Comparison of ENCODE assay signal across 8 cellular contexts in the genomic region with DNA sequence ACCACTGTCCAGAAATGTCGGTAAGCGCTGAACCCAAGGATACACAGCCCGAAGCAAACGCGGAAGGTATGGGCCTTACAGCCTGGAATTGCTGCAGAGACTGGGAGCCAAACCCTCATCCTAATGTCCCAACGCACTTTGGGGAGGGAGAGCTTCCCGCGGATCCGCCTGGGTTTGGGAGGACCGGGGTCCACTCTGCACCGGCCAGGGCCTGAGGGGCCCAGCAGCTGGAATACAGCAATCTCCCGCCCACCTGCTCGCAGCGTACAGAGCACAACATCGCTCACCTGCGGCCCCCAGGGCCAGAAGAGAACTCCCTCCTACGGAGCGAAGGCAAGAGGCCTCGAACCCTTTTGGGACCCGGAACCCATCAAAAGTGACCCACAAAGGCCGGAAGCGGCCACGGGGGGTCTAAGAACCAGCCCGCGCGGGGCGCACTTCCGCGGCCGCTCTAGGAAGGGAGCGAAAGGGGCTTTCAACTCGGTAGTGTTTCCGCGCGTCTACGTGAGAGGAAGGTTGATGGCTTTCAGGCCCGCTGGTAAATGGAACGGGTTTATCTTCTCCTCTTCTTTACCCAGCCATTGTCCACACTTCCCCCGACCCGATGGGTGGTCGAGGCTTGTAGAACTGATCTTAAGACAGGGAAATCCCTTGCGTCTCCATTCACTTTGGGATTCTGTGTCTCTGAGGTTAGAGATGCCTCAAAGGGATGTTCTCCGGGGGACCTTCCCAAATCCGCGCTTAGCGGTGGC. TPM values are rescaled to one million over a fixed set of nuclear protein-coding genes. Genes with fewer than 3 reads are reported as not detected.
DNase-seq lines count a peak whose midpoint lies in the region; ATAC-seq and TF ChIP-seq lines count a peak whose summit lies in the region.

A gene (minus strand): TSS at position 378 of the 752 bp plus-strand sequence. CDS start 1,342 bp downstream, outside the sequence.

- H2BK5ac ChIP-seq in trophoblast cell (ENCODE audit: low read depth, low read length, poor library complexity), result peak within 1 kb of the TSS; percentile 68

- peak within 1 kb of the TSS; percentile 15 for H2AK5ac ChIP-seq in trophoblast cell (ENCODE audit: low read length)

- no peaks in the 10 kb centered on the region for H3K27me3 ChIP-seq in DOHH2 (ENCODE audit: control insufficient read depth, low read length)
- no peaks in the 10 kb centered on the region for H3K27me3 ChIP-seq in trophoblast cell (ENCODE audit: insufficient read depth, low read length)
- H3K27me3 ChIP-seq in tibial artery, result no peaks in the 10 kb centered on the region

- WGBS in trophoblast cell (ENCODE audit: extremely low coverage, insufficient coverage, insufficient read length), result no CpG with 5 or more reads among the region's 46 CpGs

- H2AFZ ChIP-seq in trophoblast cell (ENCODE audit: insufficient read depth, low read length, poor library complexity), result peak within 1 kb of the TSS; percentile 98

- peak; percentile 89 for ATAC-seq in GM21723 (IDR thresholded peaks at IDR 0.05; ENCODE audit: unreplicated experiment)
- peak; percentile 89 for ATAC-seq in activated naive CD8-positive, alpha-beta T cell treated with anti-CD3 and anti-CD28 coated beads, Interleukin-2, amount 10 ng/mL, durations not matched to agents 7 days and 5 days (ENCODE audit: low read depth)

- DNase-seq in M059J (ENCODE audit: low read depth), result peak; percentile 93
- peak; percentile 93 for DNase-seq in SK-N-DZ (ENCODE audit: low spot score)
- DNase-seq in activated naive CD8-positive, alpha-beta T cell treated with anti-CD3 and anti-CD28 coated beads, Interleukin-2, amount 10 ng/mL, durations not matched to agents 7 days and 5 days, result peak; percentile 90
- DNase-seq in cardiac septum (ENCODE audit: low spot score), result peak; percentile 79
- peak; percentile 65 to 78 for DNase-seq in trophoblast cell
- peak; percentile 76 to 86 for DNase-seq in tibial artery

- H3K4me1 Mint-ChIP-seq in activated naive CD8-positive, alpha-beta T cell treated with anti-CD3 and anti-CD28 coated beads, Interleukin-2, amount 10 ng/mL, durations not matched to agents 7 days and 5 days, result peaks cover 50% of the 10 kb centered on the region

- peaks cover 8% of the 10 kb centered on the region for H3K27me3 Mint-ChIP-seq in activated naive CD8-positive, alpha-beta T cell treated with anti-CD3 and anti-CD28 coated beads, Interleukin-2, amount 10 ng/mL, durations not matched to agents 7 days and 5 days

- H2BK120ac ChIP-seq in trophoblast cell (ENCODE audit: insufficient read depth, low read length, poor library complexity), result peak within 1 kb of the TSS; percentile 85

- H3K4me3 Mint-ChIP-seq in activated naive CD8-positive, alpha-beta T cell treated with anti-CD3 and anti-CD28 coated beads, Interleukin-2, amount 10 ng/mL, durations not matched to agents 7 days and 5 days, result peak within 1 kb of the TSS; percentile 90

- no peaks in the 10 kb centered on the region for H3F3A ChIP-seq in DOHH2 (ENCODE audit: control insufficient read depth, insufficient read depth)

- H3K9me3 ChIP-seq in DOHH2 (ENCODE audit: control insufficient read depth, insufficient read depth, low read length) (0 out of 2 replicates have a peak, but pooled peaks cover 3% of the 10 kb centered on the region), trophoblast cell (ENCODE audit: insufficient read depth, low read depth, low read length) (no peaks in the 10 kb centered on the region), tibial artery (no peaks in the 10 kb centered on the region)

- H3K27ac Mint-ChIP-seq in activated naive CD8-positive, alpha-beta T cell treated with anti-CD3 and anti-CD28 coated beads, Interleukin-2, amount 10 ng/mL, durations not matched to agents 7 days and 5 days, result peak within 1 kb of the TSS; percentile 91

- TF ChIP-seq CTCF in DOHH2 (IDR thresholded peaks at IDR 0.05; ENCODE audit: low read depth, low read length, poor library complexity, severe bottlenecking) (peak; percentile 50), tibial artery (IDR thresholded peaks at IDR 0.05) (peak; percentile 33 to 42)

- peak within 1 kb of the TSS; percentile 100 for H3K9ac ChIP-seq in trophoblast cell (ENCODE audit: low read length)

- peaks cover 41% of the 10 kb centered on the region for H3K36me3 Mint-ChIP-seq in activated naive CD8-positive, alpha-beta T cell treated with anti-CD3 and anti-CD28 coated beads, Interleukin-2, amount 10 ng/mL, durations not matched to agents 7 days and 5 days

- H3K79me2 ChIP-seq in DOHH2 (ENCODE audit: control insufficient read depth, low read length) (peaks cover 41% of the 10 kb centered on the region), trophoblast cell (ENCODE audit: control insufficient read depth, insufficient read depth, low read length, poor library complexity) (peaks cover 6% of the 10 kb centered on the region)

- peak within 1 kb of the TSS; percentile 85 for H3K4ac ChIP-seq in trophoblast cell (ENCODE audit: low read depth, low read length)

- no peak within 1 kb of the TSS for H2BK12ac ChIP-seq in trophoblast cell (ENCODE audit: low read length)

- peak within 1 kb of the TSS; percentile 94 for H3K18ac ChIP-seq in trophoblast cell (ENCODE audit: low read length)

- POLR2A ChIA-PET in activated naive CD8-positive, alpha-beta T cell treated with anti-CD3 and anti-CD28 coated beads, Interleukin-2, amount 10 ng/mL, durations not matched to agents 7 days and 5 days (lab: Charles Lee), result interaction anchor here (0.6 to 1.7 kb wide), 6 partner anchors 8 to 264 kb away, joined by 4 to 17 read pairs (median 4); a partner anchor contains a TSS

- H3K4me2 ChIP-seq in DOHH2 (ENCODE audit: low read length) (peak within 1 kb of the TSS; percentile 73), trophoblast cell (ENCODE audit: low read length) (peak within 1 kb of the TSS; percentile 65)

- H3K9me2 ChIP-seq in DOHH2 (replicated peaks; ENCODE audit: control insufficient read depth, low read length), result no peaks in the 10 kb centered on the region

- peaks cover 4% of the 10 kb centered on the region for H3K9me3 Mint-ChIP-seq in activated naive CD8-positive, alpha-beta T cell treated with anti-CD3 and anti-CD28 coated beads, Interleukin-2, amount 10 ng/mL, durations not matched to agents 7 days and 5 days

- H3K14ac ChIP-seq in trophoblast cell (ENCODE audit: low read length), result peak within 1 kb of the TSS; percentile 98

- intact Hi-C loops in cardiac septum (cut with DNase I) (loop anchor here (2.0 kb wide), 1 partner anchor 43 kb away; a partner anchor contains a TSS), tibial artery (cut with DNase I; ENCODE audit: low total_unique reads) (no loop called here)

- peaks cover 25% of the 10 kb centered on the region for H3K4me1 ChIP-seq in DOHH2 (ENCODE audit: control insufficient read depth, low read length)
- H3K4me1 ChIP-seq in trophoblast cell (ENCODE audit: control insufficient read depth in 1 of 2, insufficient read depth in 2 of 2, low read length in 2 of 2), result peaks cover 2 to 3% of the 10 kb centered on the region in 2 experiments
- peaks cover 0 to 36% (median 14%) of the 10 kb centered on the region in 4 donors for H3K4me1 ChIP-seq in tibial artery

- no peaks in the 10 kb centered on the region for H4K20me1 ChIP-seq in DOHH2 (ENCODE audit: control insufficient read depth, insufficient read depth, low read depth, low read length)

- H3K23ac ChIP-seq in trophoblast cell (ENCODE audit: low read length), result peak within 1 kb of the TSS; percentile 89

- peak within 1 kb of the TSS; percentile 99 for H4K8ac ChIP-seq in trophoblast cell (ENCODE audit: low read depth, low read length)

- peak within 1 kb of the TSS; percentile 85 for H4K91ac ChIP-seq in trophoblast cell (ENCODE audit: low read depth, low read length)

- H3K27ac ChIP-seq in DOHH2 (ENCODE audit: low read depth, low read length) (peak within 1 kb of the TSS; percentile 61), trophoblast cell (ENCODE audit: low read depth, low read length) (peak within 1 kb of the TSS; percentile 40), tibial artery (peak within 1 kb of the TSS; percentile 44 to 54)

- peak within 1 kb of the TSS; percentile 81 for H3K4me3 ChIP-seq in DOHH2 (ENCODE audit: low read length)
- H3K4me3 ChIP-seq in trophoblast cell (ENCODE audit: low read depth, low read length), result peak within 1 kb of the TSS; percentile 99
- H3K4me3 ChIP-seq in tibial artery, result peak within 1 kb of the TSS; percentile 63 to 81

- H3K79me1 ChIP-seq in trophoblast cell (ENCODE audit: low read length), result peaks cover 6% of the 10 kb centered on the region

- peak within 1 kb of the TSS; percentile 99 for H4K12ac ChIP-seq in trophoblast cell (ENCODE audit: low read depth, low read length)

- H3K36me3 ChIP-seq in DOHH2 (ENCODE audit: control insufficient read depth, low read length) (peaks cover 17% of the 10 kb centered on the region), trophoblast cell (ENCODE audit: control insufficient read depth in 1 of 2, insufficient read depth in 2 of 2, low read length in 2 of 2) (peaks cover 8 to 11% of the 10 kb centered on the region in 2 experiments), tibial artery (peaks cover 0 to 15% (median 11%) of the 10 kb centered on the region in 3 donors)

RNA-seq across cellular contexts. Expression of the gene that starts here (rescaled TPM):
- 4.1 and 6.3 TPM in 2 replicates for total RNA-seq in M059J (2014; rRNA removed; shearing (Covaris generic))
- polyA plus RNA-seq in SK-N-DZ (2014; cell fraction: cytosol; rRNA removed), result 9.7 and 10.7 TPM in 2 replicates
- polyA plus RNA-seq in SK-N-DZ (2014; cell fraction: nucleus; rRNA removed), result 6.4 and 7.8 TPM in 2 replicates
- 10 to 100 TPM; 13.9 to 15.0 TPM for total RNA-seq in activated naive CD8-positive, alpha-beta T cell treated with anti-CD3 and anti-CD28 coated beads, Interleukin-2, amount 10 ng/mL, durations not matched to agents 7 days and 5 days
- 3.1 TPM for total RNA-seq in cardiac septum
- polyA plus RNA-seq in trophoblast cell (2013), result 2.6 and 3.0 TPM in 2 replicates

Comparison
In these comparisons a context has a peak if more than half of its experiments do, and no peak if none do; other contexts are left out.
1. Peak in every context shown above with its lines: DNase-seq, ATAC-seq, H3K4me3 ChIP-seq and H3K27ac ChIP-seq.